10 cellular contexts compared by ENCODE assay signal in genomic region chrX:39162322-39162721, GRCh38.
A peak's percentile ranks its signal among the peaks of the same experiment; 100 is the strongest.
DNase-seq lines count a peak whose midpoint lies in the region; ATAC-seq, FAIRE-seq and TF ChIP-seq lines count a peak whose summit lies in the region.
"Had no signal": no experiment of that assay in that cellular context is flagged by ENCODE, and none has a peak within 500 bp of the region (broad histone marks: within the 10 kb centered on the region; RNA-seq: fewer than 3 reads in every experiment).

No MANE protein-coding gene starts in this region.

- peak overlapping the region; percentile 47 to 78 (median 64) for H3K4me3 Mint-ChIP-seq in naive thymus-derived CD8-positive, alpha-beta T cell

- TF ChIP-seq CTCF in brain microvascular endothelial cell (IDR thresholded peaks at IDR 0.05; ENCODE audit: low read depth, low read length, missing control alignments) (peak; percentile 42), upper lobe of right lung (IDR thresholded peaks at IDR 0.05) (peak; percentile 21)

- H3K36me3 ChIP-seq in brain microvascular endothelial cell (replicated peaks) (no peaks in the 10 kb centered on the region), upper lobe of right lung (no peaks in the 10 kb centered on the region)

- peaks cover 0 to 3% (median 0%) of the 10 kb centered on the region in 3 donors for H3K36me3 Mint-ChIP-seq in naive thymus-derived CD8-positive, alpha-beta T cell

- H3K27me3 ChIP-seq in brain microvascular endothelial cell (replicated peaks) (peaks cover 3% of the 10 kb centered on the region), upper lobe of right lung (no peaks in the 10 kb centered on the region)

- peaks cover 1 to 15% (median 10%) of the 10 kb centered on the region in 5 donors for H3K27me3 Mint-ChIP-seq in naive thymus-derived CD8-positive, alpha-beta T cell

- peak; percentile 16 for DNase-seq in DMS53 (lab: John Stamatoyannopoulos, UW)
- DNase-seq in DMS53 treated with DMSO at 0.1 percent for 48 hours (lab: John Stamatoyannopoulos, UW; ENCODE audit: unreplicated experiment) = no peak
- no peak for DNase-seq in brain microvascular endothelial cell
- peak in 8 of 10 donors; percentile 13 to 45 (median 28) for DNase-seq in naive thymus-derived CD8-positive, alpha-beta T cell
- peak; percentile 67 for DNase-seq in upper lobe of right lung
- no peak for DNase-seq in NCI-H774 (lab: John Stamatoyannopoulos, UW)
- no peak for DNase-seq in cerebellum (ENCODE audit: low spot score)
- DNase-seq in urothelium cell line (ENCODE audit: low spot score) = no peak

- peaks cover 0 to 4% (median 0%) of the 10 kb centered on the region in 9 donors for H3K9me3 Mint-ChIP-seq in naive thymus-derived CD8-positive, alpha-beta T cell

- intact Hi-C loops in upper lobe of right lung (cut with DNase I) = no loop called here

- peaks cover 7 to 16% (median 9%) of the 10 kb centered on the region in 4 donors for H3K4me1 Mint-ChIP-seq in naive thymus-derived CD8-positive, alpha-beta T cell

- peak overlapping the region in 2 of 10 donors; percentile 16 to 37 for H3K27ac Mint-ChIP-seq in naive thymus-derived CD8-positive, alpha-beta T cell

- no peak for FAIRE-seq in urothelium cell line (lab: Jason Lieb, UNC)
- FAIRE-seq: frontal cortex had no signal

- H3K4me1 ChIP-seq in upper lobe of right lung = no peaks in the 10 kb centered on the region

- no peaks in the 10 kb centered on the region for H3K9me3 ChIP-seq in upper lobe of right lung

- POLR2A ChIA-PET in naive thymus-derived CD8-positive, alpha-beta T cell (lab: Charles Lee) = no interaction called here

- no peak overlapping the region for H3K4me3 ChIP-seq in brain microvascular endothelial cell (ENCODE audit: low read depth, low read length)
- peak overlapping the region; percentile 14 for H3K4me3 ChIP-seq in upper lobe of right lung

- peak; percentile 86 to 92 for ATAC-seq in naive thymus-derived CD8-positive, alpha-beta T cell
- ATAC-seq in upper lobe of right lung = peak; percentile 75
- ATAC-seq: HCT116 had no signal

- in situ Hi-C loops in brain microvascular endothelial cell (cut with HindIII; ENCODE audit: low pct_ligation_motif_present, low sequenced_read_pairs) = no loop called here

- no peak overlapping the region for H3K27ac ChIP-seq in brain microvascular endothelial cell
- H3K27ac ChIP-seq in upper lobe of right lung = no peak overlapping the region

Comparison
In these comparisons a context has a peak if more than half of its experiments do, and no peak if none do; other contexts are left out.
1. DNase-seq: peak in DMS53 (single experiment), naive thymus-derived CD8-positive, alpha-beta T cell (8 of 10) and upper lobe of right lung (single experiment); none in DMS53 treated with DMSO at 0.1 percent for 48 hours (single experiment), brain microvascular endothelial cell (single experiment), NCI-H774 (single experiment), cerebellum (single experiment) and urothelium cell line (single experiment).